In the genomic region with DNA sequence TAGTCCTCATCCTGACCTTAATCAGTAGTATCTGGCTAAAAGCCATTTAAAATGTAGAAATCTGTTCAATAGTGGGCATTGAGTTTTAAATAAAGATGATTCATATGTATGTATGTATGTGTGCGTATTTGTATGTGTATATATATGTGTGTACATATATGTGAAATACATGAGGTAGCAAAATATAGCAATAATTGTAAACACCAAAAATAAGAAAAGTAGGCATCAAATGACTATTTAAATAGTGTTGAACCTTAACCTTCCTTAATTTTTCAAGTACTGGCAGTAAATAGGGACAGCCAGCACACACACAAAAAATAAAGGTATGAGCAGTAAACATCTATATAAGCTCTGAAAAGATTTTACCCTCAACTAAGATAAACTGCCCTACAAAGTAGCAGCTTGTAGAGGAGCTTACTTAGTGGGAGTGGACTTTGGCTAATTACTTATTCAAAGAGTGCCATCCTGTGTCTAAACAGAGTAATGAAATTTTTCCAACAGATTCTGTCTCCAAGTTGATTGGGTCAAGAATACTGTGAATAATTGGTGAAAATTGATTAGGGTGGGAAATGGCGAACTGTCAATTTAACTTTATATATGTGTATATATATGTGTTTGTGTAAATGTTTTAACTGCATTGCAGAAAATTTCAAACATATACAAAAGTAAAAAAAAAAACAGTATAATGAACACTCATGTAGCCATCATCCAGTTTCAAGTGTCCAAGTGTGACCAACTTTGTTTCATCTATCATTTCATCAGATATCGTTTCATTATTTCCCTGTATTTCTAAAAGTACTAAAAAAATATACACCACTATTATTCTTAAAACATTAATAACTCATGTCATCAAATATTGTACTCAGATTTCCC, we compare ENCODE assay signal across 8 cellular contexts. TPM values are rescaled to one million over a fixed set of nuclear protein-coding genes. Genes with fewer than 3 reads are reported as not detected.
A peak's percentile ranks its signal among the peaks of the same experiment; 100 is the strongest.
DNase-seq lines count a peak whose midpoint lies in the region; ATAC-seq, FAIRE-seq and TF ChIP-seq lines count a peak whose summit lies in the region.

No MANE protein-coding gene starts in this region.

- H3K27ac Mint-ChIP-seq in activated CD4-positive, alpha-beta memory T cell treated with anti-CD3 and anti-CD28 coated beads, Interleukin-2, amount 10 ng/mL, durations not matched to agents 7 days and 5 days, result peak overlapping the region; percentile 24
- no peak overlapping the region for H3K27ac Mint-ChIP-seq in activated CD4-positive, alpha-beta memory T cell treated with anti-CD3 and anti-CD28 coated beads for 36 hours

- DNase-seq in activated CD4-positive, alpha-beta memory T cell treated with anti-CD3 and anti-CD28 coated beads, Interleukin-2, amount 10 ng/mL, durations not matched to agents 7 days and 5 days, result no peak
- DNase-seq in activated CD4-positive, alpha-beta memory T cell treated with anti-CD3 and anti-CD28 coated beads for 36 hours, result no peak
- peak; percentile 76 for DNase-seq in M059J (ENCODE audit: low read depth)
- DNase-seq in endothelial cell of umbilical vein (ENCODE audit: low read depth, low spot score), result peak; percentile 83

- H3K27ac ChIP-seq in HEK293 (ENCODE audit: extremely low read depth, low read depth, low read length), result peak overlapping the region; percentile 48
- H3K27ac ChIP-seq in endothelial cell of umbilical vein (ENCODE audit: insufficient read depth, low read depth, low read length), result peak overlapping the region; percentile 87

- no peak overlapping the region for H3K4me3 Mint-ChIP-seq in activated CD4-positive, alpha-beta memory T cell treated with anti-CD3 and anti-CD28 coated beads, Interleukin-2, amount 10 ng/mL, durations not matched to agents 7 days and 5 days
- H3K4me3 Mint-ChIP-seq in activated CD4-positive, alpha-beta memory T cell treated with anti-CD3 and anti-CD28 coated beads for 36 hours, result no peak overlapping the region

- no peaks in the 10 kb centered on the region for H3K27me3 Mint-ChIP-seq in activated CD4-positive, alpha-beta memory T cell treated with anti-CD3 and anti-CD28 coated beads, Interleukin-2, amount 10 ng/mL, durations not matched to agents 7 days and 5 days
- H3K27me3 Mint-ChIP-seq in activated CD4-positive, alpha-beta memory T cell treated with anti-CD3 and anti-CD28 coated beads for 36 hours, result no peaks in the 10 kb centered on the region

- no TSS peak for BruUV-seq in endothelial cell of umbilical vein (replicated peaks; lab: Mats Ljungman, UMichigan)

- H3K36me3 ChIP-seq in HEK293 (ENCODE audit: control insufficient read depth in 2 of 2, insufficient read depth in 1 of 2, low read length in 2 of 2) (no peaks in the 10 kb centered on the region), endothelial cell of umbilical vein (ENCODE audit: control insufficient read depth in 2 of 2, extremely low read depth in 1 of 2, insufficient read depth in 2 of 2, low read length in 2 of 2) (no peaks in the 10 kb centered on the region), mucosa of stomach (ENCODE audit: control insufficient read depth, insufficient read depth, low read length) (no peaks in the 10 kb centered on the region)

- dilution Hi-C loops in endothelial cell of umbilical vein (cut with MboI; ENCODE audit: extremely low pct_ligation_motif_present, low sequenced_read_pairs), result no loop called here

- FAIRE-seq in endothelial cell of umbilical vein (lab: Jason Lieb, UNC), result peak; percentile 24

- no peaks in the 10 kb centered on the region for H3K27me3 ChIP-seq in endothelial cell of umbilical vein (ENCODE audit: control insufficient read depth in 2 of 2, insufficient read depth in 2 of 2, low read length in 2 of 2)
- no peaks in the 10 kb centered on the region for H3K27me3 ChIP-seq in mucosa of stomach (ENCODE audit: control insufficient read depth, insufficient read depth, low read length)

- peaks cover 26% of the 10 kb centered on the region for H3K79me2 ChIP-seq in endothelial cell of umbilical vein (ENCODE audit: control insufficient read depth, insufficient read depth, low read length)

- H3K4me3 ChIP-seq in HEK293 (ENCODE audit: low read depth, low read length) (peak overlapping the region; percentile 54), endothelial cell of umbilical vein (replicated peaks in 1 of 3; ENCODE audit: insufficient read depth in 1 of 3, low read depth in 1 of 3, low read length in 3 of 3) (peak overlapping the region; percentile 64 to 98 (median 96)), mucosa of stomach (ENCODE audit: low read length) (peak overlapping the region; percentile 26)

- H3K9ac ChIP-seq in endothelial cell of umbilical vein (replicated peaks; ENCODE audit: extremely low read depth, insufficient read depth, low read length), result peak overlapping the region; percentile 94
- peak overlapping the region; percentile 32 for H3K9ac ChIP-seq in mucosa of stomach (ENCODE audit: low read length)

- H3K4me2 ChIP-seq in endothelial cell of umbilical vein (ENCODE audit: insufficient read depth, low read length), result peak overlapping the region; percentile 100

- CTCF ChIA-PET in activated CD4-positive, alpha-beta memory T cell treated with anti-CD3 and anti-CD28 coated beads, Interleukin-2, amount 10 ng/mL, durations not matched to agents 7 days and 5 days (lab: Charles Lee), result interaction anchor here (0.6 to 4.6 kb wide), 23 partner anchors 11 to 850 kb away, joined by 3 to 43 read pairs (median 5); no protein-coding TSS in a partner anchor
- CTCF ChIA-PET in activated CD4-positive, alpha-beta memory T cell treated with anti-CD3 and anti-CD28 coated beads for 36 hours (lab: Charles Lee), result interaction anchor here (0.7 to 4.2 kb wide), 27 partner anchors 12 to 852 kb away, joined by 3 to 71 read pairs (median 4); a partner anchor contains a TSS
- CTCF ChIA-PET in HEK293 (lab: Yijun Ruan, JAX), result interaction anchor here (0.5 to 3.9 kb wide), 30 partner anchors 11 to 849 kb away, joined by 3 to 53 read pairs (median 4); a partner anchor contains a TSS
- CTCF ChIA-PET in endothelial cell of umbilical vein (lab: Charles Lee), result interaction anchor here (0.6 to 7.8 kb wide), 63 partner anchors 9 to 888 kb away, joined by 3 to 275 read pairs (median 5); a partner anchor contains a TSS

- H3K4me1 ChIP-seq in HEK293 (ENCODE audit: control insufficient read depth, insufficient read depth, low read length), result peaks cover 14% of the 10 kb centered on the region
- peaks cover 17% of the 10 kb centered on the region for H3K4me1 ChIP-seq in endothelial cell of umbilical vein (ENCODE audit: control insufficient read depth, extremely low read depth, insufficient read depth, low read length)
- H3K4me1 ChIP-seq in mucosa of stomach (ENCODE audit: control insufficient read depth, insufficient read depth, low read length), result no peaks in the 10 kb centered on the region

- no peaks in the 10 kb centered on the region for H3K36me3 Mint-ChIP-seq in activated CD4-positive, alpha-beta memory T cell treated with anti-CD3 and anti-CD28 coated beads, Interleukin-2, amount 10 ng/mL, durations not matched to agents 7 days and 5 days (ENCODE audit: low read depth)
- H3K36me3 Mint-ChIP-seq in activated CD4-positive, alpha-beta memory T cell treated with anti-CD3 and anti-CD28 coated beads for 36 hours, result no peaks in the 10 kb centered on the region

- H3K9me3 ChIP-seq in HEK293 (ENCODE audit: control insufficient read depth, insufficient read depth, low read depth, low read length) (no peaks in the 10 kb centered on the region), endothelial cell of umbilical vein (replicated peaks; ENCODE audit: control insufficient read depth, insufficient read depth, low read length) (no peaks in the 10 kb centered on the region), mucosa of stomach (ENCODE audit: control insufficient read depth, low read length) (no peaks in the 10 kb centered on the region)

- TF ChIP-seq CTCF in HEK293 (tag by site-specific recombination; IDR thresholded peaks at IDR 0.05), result no peak
- peak; percentile 26 to 30 for TF ChIP-seq CTCF in endothelial cell of umbilical vein (IDR thresholded peaks at IDR 0.05; ENCODE audit: extremely low read depth in 1 of 2, insufficient read depth in 1 of 2, low read depth in 1 of 2, low read length in 2 of 2)

- intact Hi-C loops in activated CD4-positive, alpha-beta memory T cell treated with anti-CD3 and anti-CD28 coated beads for 36 hours (cut with micrococcal nuclease), result loop anchor here (1.0 to 10.0 kb wide), 11 partner anchors 141 to 1259 kb away; a partner anchor contains a TSS
- intact Hi-C loops in endothelial cell of umbilical vein (cut with micrococcal nuclease), result loop anchor here (1.0 to 5.0 kb wide), 9 partner anchors 221 to 976 kb away; a partner anchor contains a TSS

- no peaks in the 10 kb centered on the region for H3K9me3 Mint-ChIP-seq in activated CD4-positive, alpha-beta memory T cell treated with anti-CD3 and anti-CD28 coated beads, Interleukin-2, amount 10 ng/mL, durations not matched to agents 7 days and 5 days
- H3K9me3 Mint-ChIP-seq in activated CD4-positive, alpha-beta memory T cell treated with anti-CD3 and anti-CD28 coated beads for 36 hours, result no peaks in the 10 kb centered on the region

- H2AFZ ChIP-seq in endothelial cell of umbilical vein (ENCODE audit: low read depth, low read length), result peak overlapping the region; percentile 93

- POLR2A ChIA-PET in activated CD4-positive, alpha-beta memory T cell treated with anti-CD3 and anti-CD28 coated beads, Interleukin-2, amount 10 ng/mL, durations not matched to agents 7 days and 5 days (lab: Charles Lee), result interaction anchor here (0.6 to 4.8 kb wide), 8 partner anchors 79 to 715 kb away, joined by 3 to 41 read pairs (median 8); a partner anchor contains a TSS
- POLR2A ChIA-PET in activated CD4-positive, alpha-beta memory T cell treated with anti-CD3 and anti-CD28 coated beads for 36 hours (lab: Charles Lee), result no interaction called here
- POLR2A ChIA-PET in HEK293 (lab: Yijun Ruan, JAX), result interaction anchor here (1.6 kb wide), 1 partner anchor 358 kb away, joined by 8 read pairs; no protein-coding TSS in a partner anchor
- POLR2A ChIA-PET in endothelial cell of umbilical vein (lab: Charles Lee), result interaction anchor here (1.3 kb wide), 1 partner anchor 9 kb away, joined by 3 read pairs; no protein-coding TSS in a partner anchor

- no peaks in the 10 kb centered on the region for H4K20me1 ChIP-seq in endothelial cell of umbilical vein (replicated peaks; ENCODE audit: control insufficient read depth, extremely low read depth, insufficient read depth, low read length)

- no peak for TF ChIP-seq POLR2A in endothelial cell of umbilical vein (IDR thresholded peaks at IDR 0.05; ENCODE audit: low read depth, low read length)

- no peaks in the 10 kb centered on the region for H3K9me1 ChIP-seq in endothelial cell of umbilical vein (replicated peaks; ENCODE audit: control insufficient read depth, extremely low read depth, insufficient read depth, low read length)

- peaks cover 15% of the 10 kb centered on the region for H3K4me1 Mint-ChIP-seq in activated CD4-positive, alpha-beta memory T cell treated with anti-CD3 and anti-CD28 coated beads, Interleukin-2, amount 10 ng/mL, durations not matched to agents 7 days and 5 days
- peaks cover 8% of the 10 kb centered on the region for H3K4me1 Mint-ChIP-seq in activated CD4-positive, alpha-beta memory T cell treated with anti-CD3 and anti-CD28 coated beads for 36 hours (ENCODE audit: low read depth)

- ATAC-seq in SK-N-SH treated with all-trans-retinoic acid at 6 μM for 48 hours (peak; percentile 56), GM19397 (IDR thresholded peaks at IDR 0.05; ENCODE audit: unreplicated experiment) (no peak)

RNA-seq across cellular contexts. Expression of a gene that starts 2.0 kb away (rescaled TPM):
- total RNA-seq in activated CD4-positive, alpha-beta memory T cell treated with anti-CD3 and anti-CD28 coated beads, Interleukin-2, amount 10 ng/mL, durations not matched to agents 7 days and 5 days, result 1 to 10 TPM; 1.6 to 1.7 TPM
- under 1 TPM; 0.44 to 0.45 TPM for total RNA-seq in activated CD4-positive, alpha-beta memory T cell treated with anti-CD3 and anti-CD28 coated beads for 36 hours
- total RNA-seq in M059J (2014; rRNA removed; shearing (Covaris generic)), result 16.5 and 18.9 TPM in 2 replicates
- 43.4 and 57.4 TPM in 2 replicates for total RNA-seq in endothelial cell of umbilical vein
- 16.2 and 20.4 TPM in 2 replicates for polyA plus RNA-seq in endothelial cell of umbilical vein
- polyA plus RNA-seq in endothelial cell of umbilical vein (2011; cell fraction: cytosol; rRNA removed), result 7.8 and 9.7 TPM in 2 replicates
- polyA plus RNA-seq in endothelial cell of umbilical vein (2011; cell fraction: nucleus; rRNA removed), result 182 and 188 TPM in 2 replicates
- polyA plus RNA-seq in endothelial cell of umbilical vein (2012), result 13.0 and 16.2 TPM in 2 replicates
- 102 and 109 TPM in 2 replicates for polyA minus RNA-seq in endothelial cell of umbilical vein
- polyA minus RNA-seq in endothelial cell of umbilical vein (2011; cell fraction: cytosol; rRNA and poly(A)+ RNA removed), result 2.4 TPM
- 217 and 331 TPM in 2 replicates for polyA minus RNA-seq in endothelial cell of umbilical vein (2011; cell fraction: nucleus; rRNA and poly(A)+ RNA removed)

Comparison
In these comparisons a context has a peak if more than half of its experiments do, and no peak if none do; other contexts are left out.
1. DNase-seq: peak in M059J (single experiment) and endothelial cell of umbilical vein (single experiment); none in activated CD4-positive, alpha-beta memory T cell treated with anti-CD3 and anti-CD28 coated beads, Interleukin-2, amount 10 ng/mL, durations not matched to agents 7 days and 5 days (single experiment) and activated CD4-positive, alpha-beta memory T cell treated with anti-CD3 and anti-CD28 coated beads for 36 hours (single experiment).
2. H3K4me3 ChIP-seq: peak in every context shown above with its lines; median percentile 96 in endothelial cell of umbilical vein; 54 in HEK293; 26 in mucosa of stomach.